ENCODE assay signal across 1 cellular context in genomic region chr2:133171396-133172004, GRCh38.
TF ChIP-seq lines count a peak whose summit lies in the region.

No MANE protein-coding gene starts in this region.

TF ChIP-seq in GM23338, 12 proteins besides CTCF, POLR2A, EP300 and RAD21 (continued from another document):
- TF ChIP-seq, protein P1, sequence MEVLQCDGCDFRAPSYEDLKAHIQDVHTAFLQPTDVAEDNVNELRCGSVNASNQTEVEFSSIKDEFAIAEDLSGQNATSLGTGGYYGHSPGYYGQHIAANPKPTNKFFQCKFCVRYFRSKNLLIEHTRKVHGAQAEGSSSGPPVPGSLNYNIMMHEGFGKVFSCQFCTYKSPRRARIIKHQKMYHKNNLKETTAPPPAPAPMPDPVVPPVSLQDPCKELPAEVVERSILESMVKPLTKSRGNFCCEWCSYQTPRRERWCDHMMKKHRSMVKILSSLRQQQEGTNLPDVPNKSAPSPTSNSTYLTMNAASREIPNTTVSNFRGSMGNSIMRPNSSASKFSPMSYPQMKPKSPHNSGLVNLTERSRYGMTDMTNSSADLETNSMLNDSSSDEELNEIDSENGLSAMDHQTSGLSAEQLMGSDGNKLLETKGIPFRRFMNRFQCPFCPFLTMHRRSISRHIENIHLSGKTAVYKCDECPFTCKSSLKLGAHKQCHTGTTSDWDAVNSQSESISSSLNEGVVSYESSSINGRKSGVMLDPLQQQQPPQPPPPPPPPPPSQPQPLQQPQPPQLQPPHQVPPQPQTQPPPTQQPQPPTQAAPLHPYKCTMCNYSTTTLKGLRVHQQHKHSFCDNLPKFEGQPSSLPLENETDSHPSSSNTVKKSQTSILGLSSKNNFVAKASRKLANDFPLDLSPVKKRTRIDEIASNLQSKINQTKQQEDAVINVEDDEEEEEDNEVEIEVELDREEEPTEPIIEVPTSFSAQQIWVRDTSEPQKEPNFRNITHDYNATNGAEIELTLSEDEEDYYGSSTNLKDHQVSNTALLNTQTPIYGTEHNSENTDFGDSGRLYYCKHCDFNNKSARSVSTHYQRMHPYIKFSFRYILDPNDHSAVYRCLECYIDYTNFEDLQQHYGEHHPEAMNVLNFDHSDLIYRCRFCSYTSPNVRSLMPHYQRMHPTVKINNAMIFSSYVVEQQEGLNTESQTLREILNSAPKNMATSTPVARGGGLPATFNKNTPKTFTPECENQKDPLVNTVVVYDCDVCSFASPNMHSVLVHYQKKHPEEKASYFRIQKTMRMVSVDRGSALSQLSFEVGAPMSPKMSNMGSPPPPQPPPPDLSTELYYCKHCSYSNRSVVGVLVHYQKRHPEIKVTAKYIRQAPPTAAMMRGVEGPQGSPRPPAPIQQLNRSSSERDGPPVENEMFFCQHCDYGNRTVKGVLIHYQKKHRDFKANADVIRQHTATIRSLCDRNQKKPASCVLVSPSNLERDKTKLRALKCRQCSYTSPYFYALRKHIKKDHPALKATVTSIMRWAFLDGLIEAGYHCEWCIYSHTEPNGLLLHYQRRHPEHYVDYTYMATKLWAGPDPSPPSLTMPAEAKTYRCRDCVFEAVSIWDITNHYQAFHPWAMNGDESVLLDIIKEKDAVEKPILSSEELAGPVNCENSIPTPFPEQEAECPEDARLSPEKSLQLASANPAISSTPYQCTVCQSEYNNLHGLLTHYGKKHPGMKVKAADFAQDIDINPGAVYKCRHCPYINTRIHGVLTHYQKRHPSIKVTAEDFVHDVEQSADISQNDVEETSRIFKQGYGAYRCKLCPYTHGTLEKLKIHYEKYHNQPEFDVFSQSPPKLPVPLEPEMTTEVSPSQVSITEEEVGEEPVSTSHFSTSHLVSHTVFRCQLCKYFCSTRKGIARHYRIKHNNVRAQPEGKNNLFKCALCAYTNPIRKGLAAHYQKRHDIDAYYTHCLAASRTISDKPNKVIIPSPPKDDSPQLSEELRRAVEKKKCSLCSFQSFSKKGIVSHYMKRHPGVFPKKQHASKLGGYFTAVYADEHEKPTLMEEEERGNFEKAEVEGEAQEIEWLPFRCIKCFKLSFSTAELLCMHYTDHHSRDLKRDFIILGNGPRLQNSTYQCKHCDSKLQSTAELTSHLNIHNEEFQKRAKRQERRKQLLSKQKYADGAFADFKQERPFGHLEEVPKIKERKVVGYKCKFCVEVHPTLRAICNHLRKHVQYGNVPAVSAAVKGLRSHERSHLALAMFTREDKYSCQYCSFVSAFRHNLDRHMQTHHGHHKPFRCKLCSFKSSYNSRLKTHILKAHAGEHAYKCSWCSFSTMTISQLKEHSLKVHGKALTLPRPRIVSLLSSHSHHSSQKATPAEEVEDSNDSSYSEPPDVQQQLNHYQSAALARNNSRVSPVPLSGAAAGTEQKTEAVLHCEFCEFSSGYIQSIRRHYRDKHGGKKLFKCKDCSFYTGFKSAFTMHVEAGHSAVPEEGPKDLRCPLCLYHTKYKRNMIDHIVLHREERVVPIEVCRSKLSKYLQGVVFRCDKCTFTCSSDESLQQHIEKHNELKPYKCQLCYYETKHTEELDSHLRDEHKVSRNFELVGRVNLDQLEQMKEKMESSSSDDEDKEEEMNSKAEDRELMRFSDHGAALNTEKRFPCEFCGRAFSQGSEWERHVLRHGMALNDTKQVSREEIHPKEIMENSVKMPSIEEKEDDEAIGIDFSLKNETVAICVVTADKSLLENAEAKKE (CRISPR knock-in tag; IDR thresholded peaks at IDR 0.05): no peak
- TF ChIP-seq EZH2phosphoT487 (IDR thresholded peaks at IDR 0.05; ENCODE audit: unreplicated experiment) (no peak), CREB1 (CRISPR knock-in tag; IDR thresholded peaks at IDR 0.05; ENCODE audit: low read depth) (no peak), JUNB (IDR thresholded peaks at IDR 0.05; ENCODE audit: unreplicated experiment) (no peak), STAT1 (IDR thresholded peaks at IDR 0.05; ENCODE audit: unreplicated experiment) (no peak)
